In genomic region chr20:18669241-18670019, GRCh38 we compare ENCODE assay signal across 15 cellular contexts.
"Had no signal": no experiment of that assay in that cellular context is flagged by ENCODE, and none has a peak within 500 bp of the region (broad histone marks: within the 10 kb centered on the region; RNA-seq: fewer than 3 reads in every experiment).

No MANE protein-coding gene starts in this region.

- ATAC-seq: activated CD4-positive, CD25-positive, alpha-beta regulatory T cell treated with anti-CD3 and anti-CD28 coated beads, Interleukin-2, amount 50 U/mL, for 24 hours; activated T-cell treated with anti-CD3 and anti-CD28 coated beads, Interleukin-2, amount 50 U/mL, for 4 hours; left colon had no signal

- H3K27ac ChIP-seq: skin epidermis, thyroid gland had no signal

- H3K27ac Mint-ChIP-seq: activated naive CD8-positive, alpha-beta T cell treated with anti-CD3 and anti-CD28 coated beads, Interleukin-2, amount 10 ng/mL, durations not matched to agents 7 days and 5 days; dendritic cell treated with granulocyte-macrophage colony-stimulating factor and Interleukin-4, amounts not matched to agents 40 ng/mL and 50 ng/mL, for 4 days; nephron progenitor cell had no signal

- H3K9me3 Mint-ChIP-seq: activated naive CD8-positive, alpha-beta T cell treated with anti-CD3 and anti-CD28 coated beads, Interleukin-2, amount 10 ng/mL, durations not matched to agents 7 days and 5 days; activated T-cell treated with anti-CD3 and anti-CD28 coated beads, Interleukin-2, amount 50 U/mL, for 4 hours; central memory CD8-positive, alpha-beta T cell; dendritic cell treated with granulocyte-macrophage colony-stimulating factor and Interleukin-4, amounts not matched to agents 40 ng/mL and 50 ng/mL, for 4 days; nephron progenitor cell had no signal

- DNase-seq: activated CD4-positive, alpha-beta T cell treated with anti-CD3 and anti-CD28 coated beads, Interleukin-2, amount 50 U/mL, for 48 hours; activated gamma-delta T cell treated with Interleukin-2 at 50 U/mL for 16 hours; activated naive CD8-positive, alpha-beta T cell treated with anti-CD3 and anti-CD28 coated beads, Interleukin-2, amount 10 ng/mL, durations not matched to agents 7 days and 5 days; activated T-cell treated with anti-CD3 and anti-CD28 coated beads, Interleukin-2, amount 50 U/mL, for 4 hours; aorta; hippocampal formation; left colon; nephron progenitor cell; SHP77 treated with DMSO at 0.1 percent for 48 hours; T-helper 2 cell; thyroid gland had no signal

- H3K4me3 Mint-ChIP-seq: activated naive CD8-positive, alpha-beta T cell treated with anti-CD3 and anti-CD28 coated beads, Interleukin-2, amount 10 ng/mL, durations not matched to agents 7 days and 5 days; activated T-cell treated with anti-CD3 and anti-CD28 coated beads, Interleukin-2, amount 50 U/mL, for 4 hours; central memory CD8-positive, alpha-beta T cell; dendritic cell treated with granulocyte-macrophage colony-stimulating factor and Interleukin-4, amounts not matched to agents 40 ng/mL and 50 ng/mL, for 4 days; nephron progenitor cell had no signal

- H3K9me3 ChIP-seq: thyroid gland had no signal

- H3K36me3 ChIP-seq: thyroid gland had no signal

- H3K4me1 Mint-ChIP-seq: activated naive CD8-positive, alpha-beta T cell treated with anti-CD3 and anti-CD28 coated beads, Interleukin-2, amount 10 ng/mL, durations not matched to agents 7 days and 5 days had no signal

- H3K27me3 ChIP-seq: thyroid gland had no signal

- H3K36me3 Mint-ChIP-seq: activated naive CD8-positive, alpha-beta T cell treated with anti-CD3 and anti-CD28 coated beads, Interleukin-2, amount 10 ng/mL, durations not matched to agents 7 days and 5 days had no signal

- H3K4me3 ChIP-seq: skin epidermis, thyroid gland had no signal

- H3K27me3 Mint-ChIP-seq: activated naive CD8-positive, alpha-beta T cell treated with anti-CD3 and anti-CD28 coated beads, Interleukin-2, amount 10 ng/mL, durations not matched to agents 7 days and 5 days; central memory CD8-positive, alpha-beta T cell; dendritic cell treated with granulocyte-macrophage colony-stimulating factor and Interleukin-4, amounts not matched to agents 40 ng/mL and 50 ng/mL, for 4 days had no signal
